ENCODE assay signal across 43 cellular contexts in the genomic region with DNA sequence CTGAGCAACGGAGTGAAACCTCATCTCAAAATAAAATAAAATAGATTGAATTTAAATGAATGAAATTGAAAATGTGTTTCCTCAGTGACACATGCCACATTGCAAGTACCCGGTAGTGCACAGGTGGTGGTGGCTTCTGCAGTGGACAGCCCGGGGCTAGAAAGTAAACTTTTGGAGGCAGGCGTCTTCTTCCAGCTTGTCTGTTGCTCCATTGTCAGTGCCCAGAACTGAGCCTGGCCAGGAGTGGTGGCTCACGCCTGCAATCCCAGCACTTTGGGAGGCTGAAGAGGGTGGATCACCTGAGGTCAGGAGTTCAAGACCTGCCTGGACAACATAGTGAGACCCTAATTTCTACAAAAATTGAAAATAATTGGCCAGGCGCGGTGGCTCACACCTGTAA. TPM values are rescaled to one million over a fixed set of nuclear protein-coding genes. Genes with fewer than 3 reads are reported as not detected.
"Had no signal": no experiment of that assay in that cellular context is flagged by ENCODE, and none has a peak within 500 bp of the region (broad histone marks: within the 10 kb centered on the region; RNA-seq: fewer than 3 reads in every experiment).

No MANE protein-coding gene starts in this region.

- H3K27ac Mint-ChIP-seq: activated naive CD4-positive, alpha-beta T cell treated with anti-CD3 and anti-CD28 coated beads for 36 hours; activated naive CD4-positive, alpha-beta T cell treated with anti-CD3 and anti-CD28 coated beads, Interleukin-2, amount 10 ng/mL, durations not matched to agents 7 days and 5 days; activated naive CD4-positive, alpha-beta T cell treated with anti-CD3 and anti-CD28 coated beads, Interleukin-2, amount 50 U/mL, for 24 hours; activated naive CD4-positive, alpha-beta T cell treated with anti-CD3 and anti-CD28 coated beads, Interleukin-2, amount 50 U/mL, for 72 hours; activated naive CD8-positive, alpha-beta T cell; activated naive CD8-positive, alpha-beta T cell treated with anti-CD3 and anti-CD28 coated beads for 36 hours; activated naive CD8-positive, alpha-beta T cell treated with anti-CD3 and anti-CD28 coated beads, Interleukin-2, amount 10 ng/mL, durations not matched to agents 7 days and 5 days; activated naive CD8-positive, alpha-beta T cell treated with anti-CD3 and anti-CD28 coated beads, Interleukin-2, amount 50 U/mL, for 24 hours; activated T-cell treated with anti-CD3 and anti-CD28 coated beads, Interleukin-2, amount 50 U/mL, for 24 hours; activated T-cell treated with anti-CD3 and anti-CD28 coated beads, Interleukin-2, amount 50 U/mL, for 72 hours; activated T-helper 1 cell treated with anti-CD3 and anti-CD28 coated beads, Interleukin-12 subunit alpha, Interleukin-12 subunit beta, Interleukin-2, Interleukin-4 antibody, amounts not matched to agents 30 ng/mL and 10 ng/mL and 1 ng/mL, durations not matched to agents 14 hours and 24 hours and 36 hours; activated T-helper 17 cell treated with anti-CD3 and anti-CD28 coated beads, Interleukin-2, amount 50 U/mL, for 72 hours; activated T-helper 2 cell treated with anti-CD3 and anti-CD28 coated beads, Interferon-gamma antibody, Interleukin-2, Interleukin-4, amounts not matched to agents 10 μg/mL and 5 μg/mL and 100 μg/mL, durations not matched to agents 14 hours and 24 hours and 36 hours; brain had no signal

- H3K36me3 ChIP-seq: adrenal gland, brain microvascular endothelial cell, breast epithelium, cardiac muscle cell had no signal

- H3K4me3 ChIP-seq: adrenal gland, ascending aorta, body of pancreas, breast epithelium, cardiac muscle cell, colonic mucosa had no signal

- H3K36me3 Mint-ChIP-seq: activated naive CD4-positive, alpha-beta T cell treated with anti-CD3 and anti-CD28 coated beads, Interleukin-2, amount 10 ng/mL, durations not matched to agents 7 days and 5 days; activated naive CD4-positive, alpha-beta T cell treated with anti-CD3 and anti-CD28 coated beads, Interleukin-2, amount 50 U/mL, for 24 hours; activated naive CD4-positive, alpha-beta T cell treated with anti-CD3 and anti-CD28 coated beads, Interleukin-2, amount 50 U/mL, for 72 hours; activated naive CD8-positive, alpha-beta T cell; activated naive CD8-positive, alpha-beta T cell treated with anti-CD3 and anti-CD28 coated beads for 36 hours; activated naive CD8-positive, alpha-beta T cell treated with anti-CD3 and anti-CD28 coated beads, Interleukin-2, amount 10 ng/mL, durations not matched to agents 7 days and 5 days had no signal

- DNase-seq: activated effector memory CD4-positive, alpha-beta T cell treated with anti-CD3 and anti-CD28 coated beads, Interleukin-2, amount 50 U/mL, for 16 hours; activated effector memory CD4-positive, alpha-beta T cell treated with Interleukin-2 at 50 U/mL for 16 hours; activated gamma-delta T cell; activated gamma-delta T cell treated with Interleukin-2 at 50 U/mL for 16 hours; activated naive CD4-positive, alpha-beta T cell; activated naive CD4-positive, alpha-beta T cell treated with anti-CD3 and anti-CD28 coated beads for 36 hours; activated naive CD4-positive, alpha-beta T cell treated with anti-CD3 and anti-CD28 coated beads, Interleukin-2, amount 10 ng/mL, durations not matched to agents 7 days and 5 days; activated naive CD4-positive, alpha-beta T cell treated with anti-CD3 and anti-CD28 coated beads, Interleukin-2, amount 50 U/mL, for 16 hours; activated naive CD4-positive, alpha-beta T cell treated with Interleukin-2 at 50 U/mL for 16 hours; activated naive CD8-positive, alpha-beta T cell treated with anti-CD3 and anti-CD28 coated beads for 36 hours; activated naive CD8-positive, alpha-beta T cell treated with anti-CD3 and anti-CD28 coated beads, Interleukin-2, amount 10 ng/mL, durations not matched to agents 7 days and 5 days; activated naive CD8-positive, alpha-beta T cell treated with anti-CD3 and anti-CD28 coated beads, Interleukin-2, amount 50 U/mL, for 24 hours; activated T-cell treated with anti-CD3 and anti-CD28 coated beads, Interleukin-2, amount 50 U/mL, for 24 hours; activated T-cell treated with anti-CD3 and anti-CD28 coated beads, Interleukin-2, amount 50 U/mL, for 4 hours; activated T-cell treated with anti-CD3 and anti-CD28 coated beads, Interleukin-2, amount 50 U/mL, for 48 hours; activated T-cell treated with anti-CD3 and anti-CD28 coated beads, Interleukin-2, amount 50 U/mL, for 72 hours; adrenal gland; amniotic stem cell; amygdala; anterior cingulate cortex; body of pancreas; brain microvascular endothelial cell; caudate nucleus; central memory CD4-positive, alpha-beta T cell; cerebellar nuclear complex; colonic mucosa had no signal

- H3K9me3 ChIP-seq: adrenal gland, ascending aorta, body of pancreas, breast epithelium, colonic mucosa had no signal

- FAIRE-seq: astrocyte, bronchial epithelial cell, colon had no signal

- H3K27ac ChIP-seq: adrenal gland, ascending aorta, body of pancreas, brain microvascular endothelial cell, breast epithelium, cardiac muscle cell, colonic mucosa had no signal

- H3K27me3 ChIP-seq: ascending aorta, body of pancreas, brain microvascular endothelial cell, colonic mucosa had no signal

- H3K4me3 Mint-ChIP-seq: activated naive CD4-positive, alpha-beta T cell treated with anti-CD3 and anti-CD28 coated beads for 36 hours; activated naive CD4-positive, alpha-beta T cell treated with anti-CD3 and anti-CD28 coated beads, Interleukin-2, amount 10 ng/mL, durations not matched to agents 7 days and 5 days; activated naive CD4-positive, alpha-beta T cell treated with anti-CD3 and anti-CD28 coated beads, Interleukin-2, amount 50 U/mL, for 24 hours; activated naive CD8-positive, alpha-beta T cell; activated naive CD8-positive, alpha-beta T cell treated with anti-CD3 and anti-CD28 coated beads for 36 hours; activated naive CD8-positive, alpha-beta T cell treated with anti-CD3 and anti-CD28 coated beads, Interleukin-2, amount 10 ng/mL, durations not matched to agents 7 days and 5 days; activated naive CD8-positive, alpha-beta T cell treated with anti-CD3 and anti-CD28 coated beads, Interleukin-2, amount 50 U/mL, for 24 hours; activated T-cell treated with anti-CD3 and anti-CD28 coated beads, Interleukin-2, amount 50 U/mL, for 24 hours; activated T-cell treated with anti-CD3 and anti-CD28 coated beads, Interleukin-2, amount 50 U/mL, for 4 hours; activated T-cell treated with anti-CD3 and anti-CD28 coated beads, Interleukin-2, amount 50 U/mL, for 72 hours; activated T-helper 1 cell treated with anti-CD3 and anti-CD28 coated beads, Interleukin-12 subunit alpha, Interleukin-12 subunit beta, Interleukin-2, Interleukin-4 antibody, amounts not matched to agents 30 ng/mL and 10 ng/mL and 1 ng/mL, durations not matched to agents 14 hours and 24 hours and 36 hours; activated T-helper 17 cell treated with anti-CD3 and anti-CD28 coated beads, Interleukin-2, amount 50 U/mL, for 72 hours; brain; central memory CD8-positive, alpha-beta T cell had no signal

- H3K4me1 ChIP-seq: adrenal gland, breast epithelium, colonic mucosa had no signal

- H3K4me1 Mint-ChIP-seq: activated naive CD4-positive, alpha-beta T cell treated with anti-CD3 and anti-CD28 coated beads, Interleukin-2, amount 10 ng/mL, durations not matched to agents 7 days and 5 days; activated naive CD4-positive, alpha-beta T cell treated with anti-CD3 and anti-CD28 coated beads, Interleukin-2, amount 50 U/mL, for 24 hours; activated naive CD8-positive, alpha-beta T cell treated with anti-CD3 and anti-CD28 coated beads for 36 hours; activated naive CD8-positive, alpha-beta T cell treated with anti-CD3 and anti-CD28 coated beads, Interleukin-2, amount 10 ng/mL, durations not matched to agents 7 days and 5 days; activated naive CD8-positive, alpha-beta T cell treated with anti-CD3 and anti-CD28 coated beads, Interleukin-2, amount 50 U/mL, for 24 hours; activated T-helper 17 cell treated with anti-CD3 and anti-CD28 coated beads, Interleukin-2, amount 50 U/mL, for 72 hours; central memory CD8-positive, alpha-beta T cell had no signal

- H3K9me3 Mint-ChIP-seq: activated naive CD8-positive, alpha-beta T cell treated with anti-CD3 and anti-CD28 coated beads for 36 hours; activated naive CD8-positive, alpha-beta T cell treated with anti-CD3 and anti-CD28 coated beads, Interleukin-2, amount 50 U/mL, for 24 hours; activated T-helper 1 cell treated with anti-CD3 and anti-CD28 coated beads, Interleukin-12 subunit alpha, Interleukin-12 subunit beta, Interleukin-2, Interleukin-4 antibody, amounts not matched to agents 30 ng/mL and 10 ng/mL and 1 ng/mL, durations not matched to agents 14 hours and 24 hours and 36 hours; activated T-helper 17 cell treated with anti-CD3 and anti-CD28 coated beads, Interleukin-2, amount 50 U/mL, for 72 hours; activated T-helper 2 cell treated with anti-CD3 and anti-CD28 coated beads, Interferon-gamma antibody, Interleukin-2, Interleukin-4, amounts not matched to agents 10 μg/mL and 5 μg/mL and 100 μg/mL, durations not matched to agents 14 hours and 24 hours and 36 hours had no signal

- ATAC-seq: activated naive CD4-positive, alpha-beta T cell treated with anti-CD3 and anti-CD28 coated beads, Interleukin-2, amount 50 U/mL, for 72 hours; activated naive CD8-positive, alpha-beta T cell treated with anti-CD3 and anti-CD28 coated beads, Interleukin-2, amount 50 U/mL, for 24 hours; activated T-cell treated with anti-CD3 and anti-CD28 coated beads, Interleukin-2, amount 50 U/mL, for 4 hours; activated T-cell treated with anti-CD3 and anti-CD28 coated beads, Interleukin-2, amount 50 U/mL, for 72 hours; activated T-helper 17 cell treated with anti-CD3 and anti-CD28 coated beads, Interleukin-2, amount 50 U/mL, for 72 hours; body of pancreas had no signal

RNA-seq across cellular contexts. Expression of gene MYH14, which starts 5.7 kb away (rescaled TPM):
- total RNA-seq: activated naive CD4-positive, alpha-beta T cell treated with anti-CD3 and anti-CD28 coated beads for 36 hours; activated naive CD4-positive, alpha-beta T cell treated with anti-CD3 and anti-CD28 coated beads, Interleukin-2, amount 50 U/mL, for 72 hours; activated naive CD8-positive, alpha-beta T cell treated with anti-CD3 and anti-CD28 coated beads for 36 hours; activated naive CD8-positive, alpha-beta T cell treated with anti-CD3 and anti-CD28 coated beads, Interleukin-2, amount 10 ng/mL, durations not matched to agents 7 days and 5 days; activated T-cell treated with anti-CD3 and anti-CD28 coated beads, Interleukin-2, amount 50 U/mL, for 72 hours; activated T-helper 1 cell treated with anti-CD3 and anti-CD28 coated beads, Interleukin-12 subunit alpha, Interleukin-12 subunit beta, Interleukin-2, Interleukin-4 antibody, amounts not matched to agents 30 ng/mL and 10 ng/mL and 1 ng/mL, durations not matched to agents 14 hours and 24 hours and 36 hours; activated T-helper 17 cell treated with anti-CD3 and anti-CD28 coated beads, Interleukin-2, amount 50 U/mL, for 72 hours; activated T-helper 2 cell treated with anti-CD3 and anti-CD28 coated beads, Interferon-gamma antibody, Interleukin-2, Interleukin-4, amounts not matched to agents 10 μg/mL and 5 μg/mL and 100 μg/mL, durations not matched to agents 14 hours and 24 hours and 36 hours; astrocyte had no signal

RNA-seq across cellular contexts. Expression of gene IZUMO2, which starts 46.0 kb away (rescaled TPM):
- total RNA-seq: activated naive CD4-positive, alpha-beta T cell treated with anti-CD3 and anti-CD28 coated beads for 36 hours; activated naive CD4-positive, alpha-beta T cell treated with anti-CD3 and anti-CD28 coated beads, Interleukin-2, amount 50 U/mL, for 72 hours; activated naive CD8-positive, alpha-beta T cell treated with anti-CD3 and anti-CD28 coated beads for 36 hours; activated naive CD8-positive, alpha-beta T cell treated with anti-CD3 and anti-CD28 coated beads, Interleukin-2, amount 10 ng/mL, durations not matched to agents 7 days and 5 days; activated T-cell treated with anti-CD3 and anti-CD28 coated beads, Interleukin-2, amount 50 U/mL, for 4 hours; activated T-cell treated with anti-CD3 and anti-CD28 coated beads, Interleukin-2, amount 50 U/mL, for 72 hours; activated T-helper 1 cell treated with anti-CD3 and anti-CD28 coated beads, Interleukin-12 subunit alpha, Interleukin-12 subunit beta, Interleukin-2, Interleukin-4 antibody, amounts not matched to agents 30 ng/mL and 10 ng/mL and 1 ng/mL, durations not matched to agents 14 hours and 24 hours and 36 hours; activated T-helper 17 cell treated with anti-CD3 and anti-CD28 coated beads, Interleukin-2, amount 50 U/mL, for 72 hours; activated T-helper 2 cell treated with anti-CD3 and anti-CD28 coated beads, Interferon-gamma antibody, Interleukin-2, Interleukin-4, amounts not matched to agents 10 μg/mL and 5 μg/mL and 100 μg/mL, durations not matched to agents 14 hours and 24 hours and 36 hours; adrenal gland; ascending aorta; astrocyte; body of pancreas; breast epithelium; bronchial epithelial cell; cardiac muscle cell; cardiac septum; cerebellum had no signal
- polyA plus RNA-seq: adipose tissue, adrenal gland, cardiac muscle cell had no signal
